In the genomic region with DNA sequence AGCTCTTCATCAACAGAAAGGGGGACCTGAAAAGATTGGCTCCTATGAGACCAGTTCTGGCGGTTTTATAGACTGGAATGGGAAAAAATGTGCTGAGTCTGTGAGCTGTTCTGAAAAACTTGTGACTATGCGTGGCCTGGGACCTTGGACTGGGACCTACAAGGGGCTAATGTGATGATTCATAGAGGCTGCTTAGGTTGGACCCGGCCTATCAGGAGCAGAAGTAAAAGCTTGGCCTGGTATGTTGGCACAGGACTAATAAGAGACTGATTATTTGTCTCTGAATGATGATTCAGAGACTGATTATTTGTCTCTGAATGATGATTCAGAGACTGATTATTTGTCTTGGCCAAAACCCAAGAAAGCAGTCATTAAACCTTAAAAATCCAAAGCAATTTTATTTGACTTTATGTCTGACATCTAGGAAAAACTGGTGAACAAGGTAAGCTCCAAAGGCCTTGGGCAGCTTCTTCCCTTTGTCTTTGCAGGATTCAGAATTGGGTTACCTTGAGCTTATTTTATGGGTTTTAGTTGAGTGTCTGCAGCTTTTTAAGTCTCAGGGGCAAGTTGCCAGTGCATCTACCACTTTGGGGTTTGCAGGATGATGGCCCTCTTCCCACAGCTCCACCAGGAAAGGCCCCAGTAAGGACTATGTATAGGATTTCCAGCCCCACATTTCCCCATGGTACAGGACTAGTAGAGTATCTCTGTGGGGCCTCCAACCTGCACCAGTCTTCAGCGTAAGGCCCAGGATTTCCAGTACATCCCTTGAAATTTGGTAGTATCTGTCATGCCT, we compare ENCODE assay signal across 27 cellular contexts.
DNase-seq lines count a peak whose midpoint lies in the region; ATAC-seq, FAIRE-seq and TF ChIP-seq lines count a peak whose summit lies in the region.
"Had no signal": no experiment of that assay in that cellular context is flagged by ENCODE, and none has a peak within 500 bp of the region (broad histone marks: within the 10 kb centered on the region; RNA-seq: fewer than 3 reads in every experiment).

No MANE protein-coding gene starts in this region.

- H3K36me3 Mint-ChIP-seq in activated T-helper 2 cell treated with anti-CD3 and anti-CD28 coated beads, Interferon-gamma antibody, Interleukin-2, Interleukin-4, amounts not matched to agents 10 μg/mL and 5 μg/mL and 100 μg/mL, durations not matched to agents 14 hours and 24 hours and 36 hours (ENCODE audit: low read depth) = no peaks in the 10 kb centered on the region
- no peaks in the 10 kb centered on the region for H3K36me3 Mint-ChIP-seq in glutamatergic neuron (ENCODE audit: unreplicated experiment)
- H3K36me3 Mint-ChIP-seq: CD8-positive, alpha-beta T cell; IgD-negative memory B cell; stimulated activated naive B cell treated with anti-CD40 and anti-IgM and Interleukin-4, amounts not matched to agents 10 μg/mL and 1 μg/mL and 100 μg/mL, for 72 hours; T-cell had no signal

- no peaks in the 10 kb centered on the region for H3K27me3 ChIP-seq in bronchial epithelial cell (ENCODE audit: control insufficient read depth, insufficient read depth, low read length)
- H3K27me3 ChIP-seq: neutrophil had no signal

- no peak overlapping the region for H3K27ac Mint-ChIP-seq in activated T-helper 2 cell treated with anti-CD3 and anti-CD28 coated beads, Interferon-gamma antibody, Interleukin-2, Interleukin-4, amounts not matched to agents 10 μg/mL and 5 μg/mL and 100 μg/mL, durations not matched to agents 14 hours and 24 hours and 36 hours
- H3K27ac Mint-ChIP-seq in glutamatergic neuron (ENCODE audit: unreplicated experiment) = no peak overlapping the region
- H3K27ac Mint-ChIP-seq: activated naive CD4-positive, alpha-beta T cell treated with anti-CD3 and anti-CD28 coated beads for 36 hours; CD8-positive, alpha-beta T cell; IgD-negative memory B cell; stimulated activated naive B cell treated with anti-CD40 and anti-IgM and Interleukin-4, amounts not matched to agents 10 μg/mL and 1 μg/mL and 100 μg/mL, for 72 hours; T-cell had no signal

- intact Hi-C loops in activated T-helper 2 cell treated with anti-CD3 and anti-CD28 coated beads, Interferon-gamma antibody, Interleukin-2, Interleukin-4, amounts not matched to agents 10 μg/mL and 5 μg/mL and 100 μg/mL, durations not matched to agents 14 hours and 24 hours and 36 hours (cut with micrococcal nuclease) = no loop called here

- H3K9me3 Mint-ChIP-seq in activated T-helper 2 cell treated with anti-CD3 and anti-CD28 coated beads, Interferon-gamma antibody, Interleukin-2, Interleukin-4, amounts not matched to agents 10 μg/mL and 5 μg/mL and 100 μg/mL, durations not matched to agents 14 hours and 24 hours and 36 hours = no peaks in the 10 kb centered on the region
- H3K9me3 Mint-ChIP-seq in glutamatergic neuron (ENCODE audit: unreplicated experiment) = no peaks in the 10 kb centered on the region
- H3K9me3 Mint-ChIP-seq: activated naive CD4-positive, alpha-beta T cell treated with anti-CD3 and anti-CD28 coated beads for 36 hours; activated T-cell treated with anti-CD3 and anti-CD28 coated beads, Interleukin-2, amount 50 U/mL, for 4 hours; CD8-positive, alpha-beta T cell; central memory CD8-positive, alpha-beta T cell; IgD-negative memory B cell; stimulated activated naive B cell treated with anti-CD40 and anti-IgM and Interleukin-4, amounts not matched to agents 10 μg/mL and 1 μg/mL and 100 μg/mL, for 72 hours; T-cell had no signal

- H3K4me3 Mint-ChIP-seq in activated T-helper 2 cell treated with anti-CD3 and anti-CD28 coated beads, Interferon-gamma antibody, Interleukin-2, Interleukin-4, amounts not matched to agents 10 μg/mL and 5 μg/mL and 100 μg/mL, durations not matched to agents 14 hours and 24 hours and 36 hours (ENCODE audit: low read depth) = no peak overlapping the region
- H3K4me3 Mint-ChIP-seq in glutamatergic neuron (ENCODE audit: unreplicated experiment) = no peak overlapping the region
- H3K4me3 Mint-ChIP-seq: activated naive CD4-positive, alpha-beta T cell treated with anti-CD3 and anti-CD28 coated beads for 36 hours; activated T-cell treated with anti-CD3 and anti-CD28 coated beads, Interleukin-2, amount 50 U/mL, for 4 hours; CD8-positive, alpha-beta T cell; central memory CD8-positive, alpha-beta T cell; IgD-negative memory B cell; stimulated activated naive B cell treated with anti-CD40 and anti-IgM and Interleukin-4, amounts not matched to agents 10 μg/mL and 1 μg/mL and 100 μg/mL, for 72 hours; T-cell had no signal

- H3K4me1 Mint-ChIP-seq in activated T-helper 2 cell treated with anti-CD3 and anti-CD28 coated beads, Interferon-gamma antibody, Interleukin-2, Interleukin-4, amounts not matched to agents 10 μg/mL and 5 μg/mL and 100 μg/mL, durations not matched to agents 14 hours and 24 hours and 36 hours (ENCODE audit: low read depth) = no peaks in the 10 kb centered on the region
- H3K4me1 Mint-ChIP-seq in glutamatergic neuron (ENCODE audit: low read depth, unreplicated experiment) = no peaks in the 10 kb centered on the region
- H3K4me1 Mint-ChIP-seq: central memory CD8-positive, alpha-beta T cell; IgD-negative memory B cell; T-cell had no signal

- DNase-seq in EH (ENCODE audit: low read depth) (peak; percentile 76), LNCaP clone FGC (ENCODE audit: low read depth) (peak; percentile 26), bronchial epithelial cell (ENCODE audit: low read depth) (peak; percentile 92), kidney glomerular epithelial cell (lab: John Stamatoyannopoulos, UW) (peak; percentile 72), glutamatergic neuron (no peak)
- no peak for DNase-seq in activated T-helper 2 cell treated with anti-CD3 and anti-CD28 coated beads, Interferon-gamma antibody, Interleukin-2, Interleukin-4, amounts not matched to agents 10 μg/mL and 5 μg/mL and 100 μg/mL, durations not matched to agents 14 hours and 24 hours and 36 hours (ENCODE audit: low spot score)
- DNase-seq: activated CD8-positive, alpha-beta memory T cell treated with anti-CD3 and anti-CD28 coated beads for 24 hours; activated naive CD4-positive, alpha-beta T cell treated with anti-CD3 and anti-CD28 coated beads for 36 hours; activated T-cell treated with anti-CD3 and anti-CD28 coated beads, Interleukin-2, amount 50 U/mL, for 4 hours; CD8-positive, alpha-beta T cell; effector CD4-positive, alpha-beta T cell; mammary epithelial cell; NCI-H1694; PC-3; SIG-M5; small intestine; stimulated activated CD4-positive, alpha-beta T cell treated with anti-CD3 and anti-CD28 coated beads, Interleukin-2, amount 100 ng/mL, for 48 hours; stimulated activated naive B cell treated with anti-CD40 and anti-IgM and Interleukin-4, amounts not matched to agents 10 μg/mL and 1 μg/mL and 100 μg/mL, for 72 hours; T-cell had no signal

- H3K4me3 ChIP-seq in LNCaP clone FGC (ENCODE audit: low read depth, low read length) (no peak overlapping the region), bronchial epithelial cell (ENCODE audit: low read depth, low read length) (no peak overlapping the region)
- H3K4me3 ChIP-seq: prostate gland, thoracic aorta had no signal

- no peak for ATAC-seq in GM19351 (IDR thresholded peaks at IDR 0.05; ENCODE audit: unreplicated experiment)
- ATAC-seq in activated CD4-positive, CD25-positive, alpha-beta regulatory T cell treated with anti-CD3 and anti-CD28 coated beads, Interleukin-2, amount 50 U/mL, for 24 hours = no peak
- ATAC-seq: activated T-cell treated with anti-CD3 and anti-CD28 coated beads, Interleukin-2, amount 50 U/mL, for 4 hours; CD8-positive, alpha-beta T cell; esophagus mucosa; PC-3; stimulated activated naive B cell treated with anti-CD40 and anti-IgM and Interleukin-4, amounts not matched to agents 10 μg/mL and 1 μg/mL and 100 μg/mL, for 72 hours; T-cell had no signal

- TF ChIP-seq CTCF in LNCaP clone FGC (IDR thresholded peaks at IDR 0.05; ENCODE audit: control insufficient read depth, extremely low read depth, insufficient read depth) (no peak), bronchial epithelial cell (IDR thresholded peaks at IDR 0.05; ENCODE audit: insufficient read depth, low read length, severe bottlenecking) (no peak), glutamatergic neuron (IDR thresholded peaks at IDR 0.05; ENCODE audit: partially characterized antibody, unreplicated experiment) (no peak)

- no peaks in the 10 kb centered on the region for H3K36me3 ChIP-seq in bronchial epithelial cell (ENCODE audit: control insufficient read depth, insufficient read depth, low read length)
- H3K36me3 ChIP-seq: neutrophil, prostate gland, thoracic aorta had no signal

- no peak for FAIRE-seq in bronchial epithelial cell (lab: Jason Lieb, UNC)
- FAIRE-seq: small intestine had no signal

- no peaks in the 10 kb centered on the region for H3K27me3 Mint-ChIP-seq in activated T-helper 2 cell treated with anti-CD3 and anti-CD28 coated beads, Interferon-gamma antibody, Interleukin-2, Interleukin-4, amounts not matched to agents 10 μg/mL and 5 μg/mL and 100 μg/mL, durations not matched to agents 14 hours and 24 hours and 36 hours (ENCODE audit: low read depth)
- H3K27me3 Mint-ChIP-seq in glutamatergic neuron (ENCODE audit: unreplicated experiment) = no peaks in the 10 kb centered on the region
- H3K27me3 Mint-ChIP-seq: central memory CD8-positive, alpha-beta T cell; IgD-negative memory B cell; stimulated activated naive B cell treated with anti-CD40 and anti-IgM and Interleukin-4, amounts not matched to agents 10 μg/mL and 1 μg/mL and 100 μg/mL, for 72 hours; T-cell had no signal

Comparison
In these comparisons a context has a peak if more than half of its experiments do, and no peak if none do; other contexts are left out.
1. DNase-seq: peak in EH (single experiment), LNCaP clone FGC (single experiment), bronchial epithelial cell (single experiment) and kidney glomerular epithelial cell (single experiment); none in activated T-helper 2 cell treated with anti-CD3 and anti-CD28 coated beads, Interferon-gamma antibody, Interleukin-2, Interleukin-4, amounts not matched to agents 10 μg/mL and 5 μg/mL and 100 μg/mL, durations not matched to agents 14 hours and 24 hours and 36 hours (single experiment) and glutamatergic neuron (single experiment).